In genomic region chr16:588889-589657, GRCh38 we compare ENCODE assay signal across 8 cellular contexts. TPM values are rescaled to one million over a fixed set of nuclear protein-coding genes. Genes with fewer than 3 reads are reported as not detected.
DNase-seq lines count a peak whose midpoint lies in the region; ATAC-seq and TF ChIP-seq lines count a peak whose summit lies in the region.

No MANE protein-coding gene starts in this region.

- no peaks in the 10 kb centered on the region for H3K9me3 Mint-ChIP-seq in activated T-helper 2 cell treated with anti-CD3 and anti-CD28 coated beads, Interferon-gamma antibody, Interleukin-2, Interleukin-4, amounts not matched to agents 10 μg/mL and 5 μg/mL and 100 μg/mL, durations not matched to agents 14 hours and 24 hours and 36 hours
- H3K9me3 Mint-ChIP-seq in natural killer cell treated with Interleukin-12 subunit alpha and Interleukin-12 subunit beta and Interleukin-15 and Interleukin-18, amount 100 ng/mL, for 72 hours: no peaks in the 10 kb centered on the region

- no peak for TF ChIP-seq CTCF in LNCaP clone FGC (IDR thresholded peaks at IDR 0.05; ENCODE audit: control insufficient read depth, extremely low read depth, insufficient read depth)

- DNase-seq in EL (peak; percentile 94), GOT3 (lab: John Stamatoyannopoulos, UW) (peak; percentile 98), LNCaP clone FGC (ENCODE audit: low read depth) (peak; percentile 82), RPMI8226 (peak; percentile 98), fibroblast of peridontal ligament (ENCODE audit: extremely low read depth) (peak; percentile 93)
- DNase-seq in activated T-helper 2 cell treated with anti-CD3 and anti-CD28 coated beads, Interferon-gamma antibody, Interleukin-2, Interleukin-4, amounts not matched to agents 10 μg/mL and 5 μg/mL and 100 μg/mL, durations not matched to agents 14 hours and 24 hours and 36 hours (ENCODE audit: low spot score): peak; percentile 98
- DNase-seq in natural killer cell treated with Interleukin-12 subunit alpha and Interleukin-12 subunit beta and Interleukin-15 and Interleukin-18, amount 100 ng/mL, for 72 hours (ENCODE audit: low spot score): peak; percentile 98
- peak; percentile 96 to 100 (median 98) for DNase-seq in stimulated activated naive CD4-positive, alpha-beta T cell (lab: John Stamatoyannopoulos, UW)

- intact Hi-C loops in activated T-helper 2 cell treated with anti-CD3 and anti-CD28 coated beads, Interferon-gamma antibody, Interleukin-2, Interleukin-4, amounts not matched to agents 10 μg/mL and 5 μg/mL and 100 μg/mL, durations not matched to agents 14 hours and 24 hours and 36 hours (cut with micrococcal nuclease): loop anchor here (1.0 to 5.0 kb wide), 3 partner anchors 47 to 93 kb away; partner anchors contain the start of genes CAPN15, JMJD8, METTL26 and STUB1

- no peaks in the 10 kb centered on the region for H3K27me3 Mint-ChIP-seq in activated T-helper 2 cell treated with anti-CD3 and anti-CD28 coated beads, Interferon-gamma antibody, Interleukin-2, Interleukin-4, amounts not matched to agents 10 μg/mL and 5 μg/mL and 100 μg/mL, durations not matched to agents 14 hours and 24 hours and 36 hours (ENCODE audit: low read depth)
- H3K27me3 Mint-ChIP-seq in natural killer cell treated with Interleukin-12 subunit alpha and Interleukin-12 subunit beta and Interleukin-15 and Interleukin-18, amount 100 ng/mL, for 72 hours: no peaks in the 10 kb centered on the region

- H3K27ac Mint-ChIP-seq in activated T-helper 2 cell treated with anti-CD3 and anti-CD28 coated beads, Interferon-gamma antibody, Interleukin-2, Interleukin-4, amounts not matched to agents 10 μg/mL and 5 μg/mL and 100 μg/mL, durations not matched to agents 14 hours and 24 hours and 36 hours: peak overlapping the region; percentile 98
- H3K27ac Mint-ChIP-seq in natural killer cell treated with Interleukin-12 subunit alpha and Interleukin-12 subunit beta and Interleukin-15 and Interleukin-18, amount 100 ng/mL, for 72 hours: peak overlapping the region; percentile 96 to 98

- peak overlapping the region; percentile 97 for H3K4me3 Mint-ChIP-seq in activated T-helper 2 cell treated with anti-CD3 and anti-CD28 coated beads, Interferon-gamma antibody, Interleukin-2, Interleukin-4, amounts not matched to agents 10 μg/mL and 5 μg/mL and 100 μg/mL, durations not matched to agents 14 hours and 24 hours and 36 hours (ENCODE audit: low read depth)
- H3K4me3 Mint-ChIP-seq in natural killer cell treated with Interleukin-12 subunit alpha and Interleukin-12 subunit beta and Interleukin-15 and Interleukin-18, amount 100 ng/mL, for 72 hours: peak overlapping the region; percentile 96

- peak overlapping the region; percentile 89 for H3K4me3 ChIP-seq in LNCaP clone FGC (ENCODE audit: low read depth, low read length)

- H3K36me3 Mint-ChIP-seq in activated T-helper 2 cell treated with anti-CD3 and anti-CD28 coated beads, Interferon-gamma antibody, Interleukin-2, Interleukin-4, amounts not matched to agents 10 μg/mL and 5 μg/mL and 100 μg/mL, durations not matched to agents 14 hours and 24 hours and 36 hours (ENCODE audit: low read depth): peaks cover 9% of the 10 kb centered on the region
- no peaks in the 10 kb centered on the region for H3K36me3 Mint-ChIP-seq in natural killer cell treated with Interleukin-12 subunit alpha and Interleukin-12 subunit beta and Interleukin-15 and Interleukin-18, amount 100 ng/mL, for 72 hours

- peaks cover 16% of the 10 kb centered on the region for H3K4me1 Mint-ChIP-seq in activated T-helper 2 cell treated with anti-CD3 and anti-CD28 coated beads, Interferon-gamma antibody, Interleukin-2, Interleukin-4, amounts not matched to agents 10 μg/mL and 5 μg/mL and 100 μg/mL, durations not matched to agents 14 hours and 24 hours and 36 hours (ENCODE audit: low read depth)
- peaks cover 26 to 31% of the 10 kb centered on the region in 2 donors for H3K4me1 Mint-ChIP-seq in natural killer cell treated with Interleukin-12 subunit alpha and Interleukin-12 subunit beta and Interleukin-15 and Interleukin-18, amount 100 ng/mL, for 72 hours (ENCODE audit: low read depth in 2 of 2)

- ATAC-seq in natural killer cell treated with Interleukin-12 subunit alpha and Interleukin-12 subunit beta and Interleukin-15 and Interleukin-18, amount 100 ng/mL, for 72 hours: peak; percentile 84 to 89

RNA-seq across cellular contexts. Expression of gene RAB40C, which starts 0.8 kb away (rescaled TPM):
- 13.4 and 16.2 TPM in 2 replicates for total RNA-seq in activated T-helper 2 cell treated with anti-CD3 and anti-CD28 coated beads, Interferon-gamma antibody, Interleukin-2, Interleukin-4, amounts not matched to agents 10 μg/mL and 5 μg/mL and 100 μg/mL, durations not matched to agents 14 hours and 24 hours and 36 hours
- 10 to 100 TPM; 16.7 to 18.7 TPM for total RNA-seq in natural killer cell treated with Interleukin-12 subunit alpha and Interleukin-12 subunit beta and Interleukin-15 and Interleukin-18, amount 100 ng/mL, for 72 hours

RNA-seq across cellular contexts. Expression of gene PIGQ, which starts 19.3 kb away (rescaled TPM):
- 43.4 and 44.9 TPM in 2 replicates for total RNA-seq in activated T-helper 2 cell treated with anti-CD3 and anti-CD28 coated beads, Interferon-gamma antibody, Interleukin-2, Interleukin-4, amounts not matched to agents 10 μg/mL and 5 μg/mL and 100 μg/mL, durations not matched to agents 14 hours and 24 hours and 36 hours
- 10 to 100 TPM; 27.6 to 60.9 TPM for total RNA-seq in natural killer cell treated with Interleukin-12 subunit alpha and Interleukin-12 subunit beta and Interleukin-15 and Interleukin-18, amount 100 ng/mL, for 72 hours

RNA-seq across cellular contexts. Expression of gene NHLRC4, which starts 22.3 kb away (rescaled TPM):
- total RNA-seq in activated T-helper 2 cell treated with anti-CD3 and anti-CD28 coated beads, Interferon-gamma antibody, Interleukin-2, Interleukin-4, amounts not matched to agents 10 μg/mL and 5 μg/mL and 100 μg/mL, durations not matched to agents 14 hours and 24 hours and 36 hours: 1.1 and 1.3 TPM in 2 replicates
- total RNA-seq in natural killer cell treated with Interleukin-12 subunit alpha and Interleukin-12 subunit beta and Interleukin-15 and Interleukin-18, amount 100 ng/mL, for 72 hours: under 1 TPM; 0.33 to 0.48 TPM

RNA-seq across cellular contexts. Expression of gene PRR35, which starts 28.9 kb away (rescaled TPM):
- total RNA-seq in activated T-helper 2 cell treated with anti-CD3 and anti-CD28 coated beads, Interferon-gamma antibody, Interleukin-2, Interleukin-4, amounts not matched to agents 10 μg/mL and 5 μg/mL and 100 μg/mL, durations not matched to agents 14 hours and 24 hours and 36 hours: not detected in 2 replicates
- under 1 TPM; 0.12 to 0.64 TPM for total RNA-seq in natural killer cell treated with Interleukin-12 subunit alpha and Interleukin-12 subunit beta and Interleukin-15 and Interleukin-18, amount 100 ng/mL, for 72 hours

RNA-seq across cellular contexts. Expression of gene WFIKKN1, which starts 41.7 kb away (rescaled TPM):
- 0.32 and 0.57 TPM in 2 replicates for total RNA-seq in activated T-helper 2 cell treated with anti-CD3 and anti-CD28 coated beads, Interferon-gamma antibody, Interleukin-2, Interleukin-4, amounts not matched to agents 10 μg/mL and 5 μg/mL and 100 μg/mL, durations not matched to agents 14 hours and 24 hours and 36 hours
- 1 to 10 TPM in 1 of 2 donors, under 1 TPM in 1; 0.75 to 1.1 TPM for total RNA-seq in natural killer cell treated with Interleukin-12 subunit alpha and Interleukin-12 subunit beta and Interleukin-15 and Interleukin-18, amount 100 ng/mL, for 72 hours

Comparison
In these comparisons a context has a peak if more than half of its experiments do, and no peak if none do; other contexts are left out.
1. Peak in every context shown above with its lines: DNase-seq, ATAC-seq and H3K4me3 ChIP-seq.